In genomic region chr7:42253316-42253715, GRCh38 we compare ENCODE assay signal across 22 cellular contexts. TPM values are rescaled to one million over a fixed set of nuclear protein-coding genes. Genes with fewer than 3 reads are reported as not detected.
DNase-seq lines count a peak whose midpoint lies in the region; ATAC-seq and TF ChIP-seq lines count a peak whose summit lies in the region.
"Had no signal": no experiment of that assay in that cellular context is flagged by ENCODE, and none has a peak within 500 bp of the region (broad histone marks: within the 10 kb centered on the region; RNA-seq: fewer than 3 reads in every experiment).

No MANE protein-coding gene starts in this region.

- no peaks in the 10 kb centered on the region for H3K79me2 ChIP-seq in neural progenitor cell (ENCODE audit: low read depth)

- H3F3A ChIP-seq in neural progenitor cell (ENCODE audit: low read depth) = no peaks in the 10 kb centered on the region

- H3K27me3 ChIP-seq in MG63 = no peaks in the 10 kb centered on the region
- no peaks in the 10 kb centered on the region for H3K27me3 ChIP-seq in neural progenitor cell
- H3K27me3 ChIP-seq: BLaER1 treated with 17β-estradiol and CSF1 and Interleukin-3, amounts not matched to agents 10 nM and 100 nM had no signal

- peaks cover 3% of the 10 kb centered on the region for H3K27me3 Mint-ChIP-seq in neural progenitor cell (ENCODE audit: insufficient read depth, low read depth)

- no peak overlapping the region for H3K4me2 ChIP-seq in neural progenitor cell
- H3K4me2 ChIP-seq: A549; BLaER1 treated with 17β-estradiol and CSF1 and Interleukin-3, amounts not matched to agents 10 nM and 100 nM; GM23338; SK-N-SH had no signal

- H3K9ac ChIP-seq in neural progenitor cell = no peak overlapping the region
- H3K9ac ChIP-seq: BLaER1 treated with 17β-estradiol and CSF1 and Interleukin-3, amounts not matched to agents 10 nM and 100 nM; SK-N-SH had no signal

- H4K20me1 ChIP-seq in neural progenitor cell (ENCODE audit: low read depth) = no peaks in the 10 kb centered on the region
- H4K20me1 ChIP-seq: BLaER1 treated with 17β-estradiol and CSF1 and Interleukin-3, amounts not matched to agents 10 nM and 100 nM had no signal

- no peaks in the 10 kb centered on the region for H3K4me1 Mint-ChIP-seq in neural progenitor cell
- H3K4me1 Mint-ChIP-seq: GM23338 had no signal

- H3K4me3 ChIP-seq in MG63 (no peak overlapping the region), astrocyte of the spinal cord (ENCODE audit: low read depth, low read length) (no peak overlapping the region), neural progenitor cell (no peak overlapping the region)
- H3K4me3 ChIP-seq: A549; BLaER1 treated with 17β-estradiol and CSF1 and Interleukin-3, amounts not matched to agents 10 nM and 100 nM; GM23338 had no signal

- ATAC-seq in GM21528 (IDR thresholded peaks at IDR 0.05; ENCODE audit: low FRiP score, unreplicated experiment) (no peak), HG03039 (IDR thresholded peaks at IDR 0.05; ENCODE audit: unreplicated experiment) (no peak), HG02623 (IDR thresholded peaks at IDR 0.05; ENCODE audit: unreplicated experiment) (no peak)
- ATAC-seq: A549; CD8-positive, alpha-beta T cell; GM23338 had no signal

- H3K9me3 ChIP-seq in MG63 (no peaks in the 10 kb centered on the region), neural progenitor cell (ENCODE audit: low read depth) (no peaks in the 10 kb centered on the region)
- H3K9me3 ChIP-seq: A549, SK-N-SH had no signal

- H3K36me3 Mint-ChIP-seq in neural progenitor cell = peaks cover 4% of the 10 kb centered on the region
- H3K36me3 Mint-ChIP-seq: CD8-positive, alpha-beta T cell had no signal

- no peaks in the 10 kb centered on the region for H3K36me3 ChIP-seq in MG63
- no peaks in the 10 kb centered on the region for H3K36me3 ChIP-seq in neural progenitor cell
- H3K36me3 ChIP-seq: BLaER1 treated with 17β-estradiol and CSF1 and Interleukin-3, amounts not matched to agents 10 nM and 100 nM had no signal

- H2AFZ ChIP-seq in neural progenitor cell (replicated peaks) = no peak overlapping the region
- H2AFZ ChIP-seq: GM23338 had no signal

- DNase-seq in ELR (ENCODE audit: low read depth) (peak; percentile 86), MG63 (peak; percentile 31), astrocyte of the spinal cord (ENCODE audit: low read depth, low spot score) (peak; percentile 52), neural progenitor cell (ENCODE audit: low spot score) (no peak), hippocampal formation (lab: John Stamatoyannopoulos, UW) (no peak)
- DNase-seq: Calu3; CD8-positive, alpha-beta T cell; NCI-H1092 treated with DMSO at 0.1 percent for 48 hours; NCI-H146; NCI-H2081; NCI-H2171 treated with DMSO at 0.1 percent for 48 hours; NCI-H446 treated with DMSO at 0.1 percent for 48 hours; NK-92 treated with Interleukin-12 subunit alpha and Interleukin-12 subunit beta, amount 100 ng/mL, for 24 hours; SHP77; SK-N-SH had no signal

- H3K9me3 Mint-ChIP-seq in neural progenitor cell = peaks cover 13% of the 10 kb centered on the region
- H3K9me3 Mint-ChIP-seq: CD8-positive, alpha-beta T cell had no signal

- in situ Hi-C loops in astrocyte of the spinal cord (cut with HindIII; ENCODE audit: low sequenced_read_pairs) = no loop called here

- H3K4me3 Mint-ChIP-seq in neural progenitor cell = no peak overlapping the region
- H3K4me3 Mint-ChIP-seq: CD8-positive, alpha-beta T cell; GM23338 had no signal

- no peak overlapping the region for H3K27ac ChIP-seq in neural progenitor cell
- H3K27ac ChIP-seq: A549; BLaER1 treated with 17β-estradiol and CSF1 and Interleukin-3, amounts not matched to agents 10 nM and 100 nM; HL-60 had no signal

- H3K27ac Mint-ChIP-seq in neural progenitor cell = peak overlapping the region; percentile 5
- H3K27ac Mint-ChIP-seq: CD8-positive, alpha-beta T cell; GM23338 had no signal

- TF ChIP-seq CTCF in astrocyte of the spinal cord (IDR thresholded peaks at IDR 0.05; ENCODE audit: low read depth, low read length) = no peak
- TF ChIP-seq CTCF in neural progenitor cell (IDR thresholded peaks at IDR 0.05) = no peak

- no peaks in the 10 kb centered on the region for H3K4me1 ChIP-seq in neural progenitor cell
- H3K4me1 ChIP-seq: A549; BLaER1 treated with 17β-estradiol and CSF1 and Interleukin-3, amounts not matched to agents 10 nM and 100 nM had no signal

RNA-seq across cellular contexts. Expression of gene GLI3, which starts 16.3 kb away (rescaled TPM):
- 0.10 and 0.59 TPM in 2 replicates for total RNA-seq in MG63 (2014; rRNA removed; shearing (Covaris generic); ENCODE audit: low replicate concordance)
- total RNA-seq in neural progenitor cell (ENCODE audit: low replicate concordance) = 32.0 and 33.0 TPM in 2 replicates
- total RNA-seq: Calu3 had no signal

Comparison
In these comparisons a context has a peak if more than half of its experiments do, and no peak if none do; other contexts are left out.
1. DNase-seq: peak in ELR (single experiment), MG63 (single experiment) and astrocyte of the spinal cord (single experiment); none in neural progenitor cell (single experiment) and hippocampal formation (0 of 2).
2. RNA of gene GLI3, which starts 16.3 kb away (total RNA-seq): 32.0 to 33.0 TPM in neural progenitor cell; 0.10 to 0.59 TPM in MG63; every median in the first group is over 10 times any median in the second.